Comparison of ENCODE assay signal across 21 cellular contexts in the genomic region with DNA sequence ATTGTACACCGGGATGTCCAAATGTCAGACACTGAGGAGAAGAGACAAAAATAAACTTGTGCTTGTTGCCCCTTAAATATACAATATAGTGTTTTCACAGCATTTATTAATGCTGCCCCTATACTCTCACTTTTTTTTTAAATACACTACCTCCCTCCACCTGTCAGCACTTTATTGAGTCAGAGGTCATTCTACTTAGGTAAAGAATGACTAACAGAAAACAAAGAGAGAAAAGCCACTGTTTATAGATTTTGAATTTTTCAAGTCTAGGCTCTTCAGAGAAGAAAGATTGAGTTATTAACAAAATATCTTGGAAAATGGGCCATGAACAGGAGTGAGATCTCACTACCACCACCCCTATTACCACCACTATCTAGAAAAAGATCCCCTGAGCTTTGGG. TPM values are rescaled to one million over a fixed set of nuclear protein-coding genes. Genes with fewer than 3 reads are reported as not detected.
A peak's percentile ranks its signal among the peaks of the same experiment; 100 is the strongest.
DNase-seq lines count a peak whose midpoint lies in the region; ATAC-seq, FAIRE-seq and TF ChIP-seq lines count a peak whose summit lies in the region.
"Had no signal": no experiment of that assay in that cellular context is flagged by ENCODE, and none has a peak within 500 bp of the region (broad histone marks: within the 10 kb centered on the region; RNA-seq: fewer than 3 reads in every experiment).

No MANE protein-coding gene starts in this region.

- H3K27me3 ChIP-seq in OCI-LY3 (ENCODE audit: low read depth, low read length) = no peaks in the 10 kb centered on the region
- H3K27me3 ChIP-seq in bronchial epithelial cell (ENCODE audit: control insufficient read depth, insufficient read depth, low read length) = no peaks in the 10 kb centered on the region

- DNase-seq in natural killer cell (no peak), bronchial epithelial cell (ENCODE audit: low read depth) (peak; percentile 34), coronary artery (ENCODE audit: low spot score) (no peak), HUDEP-2 (lab: John Stamatoyannopoulos, UW; ENCODE audit: unreplicated experiment in 76 of 76) (no peak)
- DNase-seq in natural killer cell treated with Interleukin-12 subunit alpha and Interleukin-12 subunit beta and Interleukin-15 and Interleukin-18, amount 100 ng/mL, for 72 hours (ENCODE audit: low spot score) = no peak
- DNase-seq: C1 segment of cervical spinal cord; CD4-positive, alpha-beta memory T cell; COR-L47; DMS79; GM23248 had no signal

- H3K4me1 Mint-ChIP-seq in natural killer cell = peaks cover 48 to 49% of the 10 kb centered on the region in 2 donors
- peaks cover 14 to 33% of the 10 kb centered on the region in 2 donors for H3K4me1 Mint-ChIP-seq in natural killer cell treated with Interleukin-12 subunit alpha and Interleukin-12 subunit beta and Interleukin-15 and Interleukin-18, amount 100 ng/mL, for 72 hours (ENCODE audit: low read depth in 2 of 2)
- H3K4me1 Mint-ChIP-seq: B cell, IgD-negative memory B cell had no signal

- no peak for FAIRE-seq in bronchial epithelial cell (lab: Jason Lieb, UNC)
- FAIRE-seq: A204.1, GM12878, GM18507, H54 had no signal

- no peaks in the 10 kb centered on the region for H3K27me3 Mint-ChIP-seq in natural killer cell (ENCODE audit: low read depth in 2 of 2)
- H3K27me3 Mint-ChIP-seq in natural killer cell treated with Interleukin-12 subunit alpha and Interleukin-12 subunit beta and Interleukin-15 and Interleukin-18, amount 100 ng/mL, for 72 hours = no peaks in the 10 kb centered on the region
- H3K27me3 Mint-ChIP-seq: CD4-positive, alpha-beta memory T cell; IgD-negative memory B cell had no signal

- TF ChIP-seq CTCF in natural killer cell (IDR thresholded peaks at IDR 0.05) (no peak), OCI-LY3 (IDR thresholded peaks at IDR 0.05; ENCODE audit: low read depth, low read length) (no peak), bronchial epithelial cell (IDR thresholded peaks at IDR 0.05; ENCODE audit: insufficient read depth, low read length, severe bottlenecking) (no peak), coronary artery (IDR thresholded peaks at IDR 0.05) (no peak)

- intact Hi-C loops in natural killer cell (cut with micrococcal nuclease) = no loop called here

- H3K36me3 Mint-ChIP-seq in natural killer cell = peaks cover 16% of the 10 kb centered on the region
- peaks cover 4% of the 10 kb centered on the region for H3K36me3 Mint-ChIP-seq in natural killer cell treated with Interleukin-12 subunit alpha and Interleukin-12 subunit beta and Interleukin-15 and Interleukin-18, amount 100 ng/mL, for 72 hours

- H3K79me2 ChIP-seq in OCI-LY3 (ENCODE audit: low read length) = no peaks in the 10 kb centered on the region

- peak overlapping the region; percentile 81 to 83 for H3K27ac Mint-ChIP-seq in natural killer cell
- H3K27ac Mint-ChIP-seq in natural killer cell treated with Interleukin-12 subunit alpha and Interleukin-12 subunit beta and Interleukin-15 and Interleukin-18, amount 100 ng/mL, for 72 hours = no peak overlapping the region
- H3K27ac Mint-ChIP-seq: B cell, IgD-negative memory B cell had no signal

- no peak overlapping the region for H2AFZ ChIP-seq in OCI-LY3 (ENCODE audit: low read depth, low read length)
- H2AFZ ChIP-seq: GM23248 had no signal

- no peak overlapping the region for H3K9ac ChIP-seq in OCI-LY3 (ENCODE audit: low read length)
- H3K9ac ChIP-seq: GM23248 had no signal

- H3K36me3 ChIP-seq in OCI-LY3 (replicated peaks; ENCODE audit: low read depth, low read length) (no peaks in the 10 kb centered on the region), bronchial epithelial cell (ENCODE audit: control insufficient read depth, insufficient read depth, low read length) (no peaks in the 10 kb centered on the region)

- H3K4me2 ChIP-seq in OCI-LY3 (ENCODE audit: low read length) = no peak overlapping the region

- H3K27ac ChIP-seq in OCI-LY3 (ENCODE audit: low read length) (peak overlapping the region; percentile 0; the same call in 1 of the 2 replicates), coronary artery (no peak overlapping the region)
- H3K27ac ChIP-seq: GM23248 had no signal

- H3K4me1 ChIP-seq in OCI-LY3 (ENCODE audit: low read length) = peaks cover 81% of the 10 kb centered on the region

- H4K20me1 ChIP-seq in OCI-LY3 (ENCODE audit: insufficient read depth, low read length) = no peaks in the 10 kb centered on the region

- no peak overlapping the region for H3K4me3 Mint-ChIP-seq in natural killer cell
- H3K4me3 Mint-ChIP-seq in natural killer cell treated with Interleukin-12 subunit alpha and Interleukin-12 subunit beta and Interleukin-15 and Interleukin-18, amount 100 ng/mL, for 72 hours = no peak overlapping the region
- H3K4me3 Mint-ChIP-seq: B cell; CD4-positive, alpha-beta memory T cell; IgD-negative memory B cell had no signal

- no peaks in the 10 kb centered on the region for H3K9me3 ChIP-seq in OCI-LY3 (ENCODE audit: insufficient read depth, low read length)

- H3K4me3 ChIP-seq in OCI-LY3 (ENCODE audit: low read length) (no peak overlapping the region), bronchial epithelial cell (ENCODE audit: low read depth, low read length) (no peak overlapping the region), coronary artery (no peak overlapping the region)
- H3K4me3 ChIP-seq: GM12878, GM23248 had no signal

- no peaks in the 10 kb centered on the region for H3K9me3 Mint-ChIP-seq in natural killer cell
- no peaks in the 10 kb centered on the region for H3K9me3 Mint-ChIP-seq in natural killer cell treated with Interleukin-12 subunit alpha and Interleukin-12 subunit beta and Interleukin-15 and Interleukin-18, amount 100 ng/mL, for 72 hours
- H3K9me3 Mint-ChIP-seq: CD4-positive, alpha-beta memory T cell; IgD-negative memory B cell had no signal

- no peak for ATAC-seq in natural killer cell
- no peak for ATAC-seq in natural killer cell treated with Interleukin-12 subunit alpha and Interleukin-12 subunit beta and Interleukin-15 and Interleukin-18, amount 100 ng/mL, for 72 hours
- ATAC-seq in HG03175 (IDR thresholded peaks at IDR 0.05; ENCODE audit: unreplicated experiment) = no peak
- no peak for ATAC-seq in HG03520 (IDR thresholded peaks at IDR 0.05; ENCODE audit: unreplicated experiment)
- ATAC-seq: GM12878, HCT116 had no signal

RNA-seq across cellular contexts. Expression of a gene that starts 58.1 kb away (rescaled TPM):
- 1 to 10 TPM in 1 of 3 donors, not detected in 2; 1.4 TPM for total RNA-seq in natural killer cell
- 1 to 10 TPM in 1 of 2 donors, under 1 TPM in 1; 0.21 to 2.0 TPM for total RNA-seq in natural killer cell treated with Interleukin-12 subunit alpha and Interleukin-12 subunit beta and Interleukin-15 and Interleukin-18, amount 100 ng/mL, for 72 hours
- total RNA-seq in bronchial epithelial cell = 6.6 and 9.3 TPM in 2 replicates

RNA-seq across cellular contexts. Expression of a gene that starts 58.2 kb away (rescaled TPM):
- total RNA-seq in natural killer cell (not detected), bronchial epithelial cell (1.6 and 5.4 TPM in 2 replicates)
- not detected for total RNA-seq in natural killer cell treated with Interleukin-12 subunit alpha and Interleukin-12 subunit beta and Interleukin-15 and Interleukin-18, amount 100 ng/mL, for 72 hours
- total RNA-seq: B cell; CD4-positive, alpha-beta memory T cell; G401; GM23248 had no signal

RNA-seq across cellular contexts. Expression of a gene that starts 59.4 kb away (rescaled TPM):
- total RNA-seq in natural killer cell (100 to 1,000 TPM; 197 to 338 (median 225) TPM), bronchial epithelial cell (under 0.01 and 0.13 TPM in 2 replicates)
- 10 to 100 TPM; 26.1 to 60.2 TPM for total RNA-seq in natural killer cell treated with Interleukin-12 subunit alpha and Interleukin-12 subunit beta and Interleukin-15 and Interleukin-18, amount 100 ng/mL, for 72 hours
- total RNA-seq: G401, GM23248 had no signal

Comparison
In these comparisons a context has a peak if more than half of its experiments do, and no peak if none do; other contexts are left out.
1. H3K27ac Mint-ChIP-seq: peak in natural killer cell (2 of 2); none in natural killer cell treated with Interleukin-12 subunit alpha and Interleukin-12 subunit beta and Interleukin-15 and Interleukin-18, amount 100 ng/mL, for 72 hours (0 of 2).
2. RNA of a gene that starts 59.4 kb away (total RNA-seq): 197 to 338 TPM in natural killer cell and 26.1 to 60.2 TPM in natural killer cell treated with Interleukin-12 subunit alpha and Interleukin-12 subunit beta and Interleukin-15 and Interleukin-18, amount 100 ng/mL, for 72 hours; under 0.01 to 0.13 TPM in bronchial epithelial cell; every median in the first group is over 10 times any median in the second.